Comparison of ENCODE assay signal across 23 cellular contexts in the genomic region with DNA sequence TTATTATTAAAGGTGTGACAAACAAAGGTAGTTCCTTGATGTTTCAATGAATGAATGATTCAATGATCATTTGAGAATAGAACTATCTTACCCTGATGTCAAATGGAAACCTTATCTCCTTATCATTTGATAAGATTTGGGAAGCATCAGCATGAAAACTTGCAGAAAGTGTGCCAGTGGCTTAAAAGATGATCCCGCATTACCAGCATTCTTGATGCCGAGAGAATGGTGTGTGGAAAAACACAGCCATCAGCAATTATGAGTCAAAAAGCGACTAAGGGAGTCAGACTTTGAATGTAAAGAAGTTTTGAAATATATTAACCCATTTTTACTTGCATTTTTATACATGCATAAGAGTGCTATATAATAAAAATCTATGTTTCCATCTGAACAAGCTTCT.
"Had no signal": no experiment of that assay in that cellular context is flagged by ENCODE, and none has a peak within 500 bp of the region (broad histone marks: within the 10 kb centered on the region; RNA-seq: fewer than 3 reads in every experiment).

No MANE protein-coding gene starts in this region.

- H3K9me3 ChIP-seq: colonic mucosa, gastrocnemius medialis had no signal

- DNase-seq: colonic mucosa; cortex of kidney; effector CD8-positive, alpha-beta T cell; effector memory CD8-positive, alpha-beta T cell; endodermal cell; erythroblast; esophagus squamous epithelium; foreskin fibroblast; foreskin melanocyte; gastrocnemius medialis; heart left ventricle; hippocampal formation; left cardiac atrium; left lung; left ventricle myocardium superior; lower lobe of right lung; mesenchymal stem cell; midbrain had no signal

- H3K4me1 ChIP-seq: esophagus squamous epithelium, gastrocnemius medialis, heart left ventricle, left lung, lower lobe of right lung had no signal

- ATAC-seq: effector memory CD8-positive, alpha-beta T cell; esophagus mucosa; gastrocnemius medialis; heart left ventricle; left cardiac atrium; left lung; left ventricle myocardium superior; lower lobe of right lung had no signal

- H3K27ac ChIP-seq: colonic mucosa, epithelial cell of prostate, esophagus squamous epithelium, gastrocnemius medialis, heart left ventricle, left lung, lower lobe of right lung had no signal

- H3K36me3 ChIP-seq: colonic mucosa, esophagus squamous epithelium, gastrocnemius medialis, heart left ventricle, left lung, lower lobe of right lung had no signal

- H3K4me3 ChIP-seq: colonic mucosa, esophagus squamous epithelium, gastrocnemius medialis, heart left ventricle, left lung, lower lobe of right lung had no signal

- FAIRE-seq: endometrium, islet of Langerhans, keratinocyte had no signal

- H3K27me3 ChIP-seq: colonic mucosa, esophagus squamous epithelium, gastrocnemius medialis, heart left ventricle, left lung had no signal
